32 cellular contexts compared by ENCODE assay signal in genomic region chr4:150049682-150050081, GRCh38. TPM values are rescaled to one million over a fixed set of nuclear protein-coding genes. Genes with fewer than 3 reads are reported as not detected.
"Had no signal": no experiment of that assay in that cellular context is flagged by ENCODE, and none has a peak within 500 bp of the region (broad histone marks: within the 10 kb centered on the region; RNA-seq: fewer than 3 reads in every experiment).

No MANE protein-coding gene starts in this region.

- H3K9me3 Mint-ChIP-seq: activated B cell treated with CpG ODN at 0.5 μM for 24 hours; activated CD4-positive, alpha-beta memory T cell treated with anti-CD3 and anti-CD28 coated beads, Interleukin-2, amount 10 ng/mL, durations not matched to agents 7 days and 5 days; activated CD4-positive, alpha-beta T cell treated with anti-CD3 and anti-CD28 coated beads, Interleukin-2, amount 10 ng/mL, durations not matched to agents 24 days and 14 days; activated naive CD4-positive, alpha-beta T cell treated with anti-CD3 and anti-CD28 coated beads for 36 hours; activated T-cell treated with anti-CD3 and anti-CD28 coated beads, Interleukin-2, amount 50 U/mL, for 72 hours; activated T-helper 1 cell treated with anti-CD3 and anti-CD28 coated beads, Interleukin-12 subunit alpha, Interleukin-12 subunit beta, Interleukin-2, Interleukin-4 antibody, amounts not matched to agents 30 ng/mL and 10 ng/mL and 1 ng/mL, durations not matched to agents 14 hours and 24 hours and 36 hours; activated T-helper 17 cell treated with anti-CD3 and anti-CD28 coated beads, Interleukin-2, amount 50 U/mL, for 72 hours; T-helper 1 cell treated with Interleukin-12 subunit alpha and Interleukin-12 subunit beta and Interleukin-4 antibody, amounts not matched to agents 30 μg/mL and 1 μg/mL, for 36 hours; T-helper 2 cell treated with Interferon-gamma antibody and Interleukin-4, amounts not matched to agents 5 μg/mL and 100 μg/mL, for 36 hours had no signal

- H3K4me3 ChIP-seq: adrenal gland, body of pancreas, breast epithelium had no signal

- H3K27ac Mint-ChIP-seq: activated B cell treated with CpG ODN at 0.5 μM for 24 hours; activated CD4-positive, alpha-beta memory T cell treated with anti-CD3 and anti-CD28 coated beads, Interleukin-2, amount 10 ng/mL, durations not matched to agents 7 days and 5 days; activated CD4-positive, alpha-beta T cell treated with anti-CD3 and anti-CD28 coated beads, Interleukin-2, amount 10 ng/mL, durations not matched to agents 24 days and 14 days; activated naive CD4-positive, alpha-beta T cell treated with anti-CD3 and anti-CD28 coated beads for 36 hours; activated naive CD4-positive, alpha-beta T cell treated with anti-CD3 and anti-CD28 coated beads, Interleukin-2, amount 50 U/mL, for 72 hours; activated naive CD8-positive, alpha-beta T cell treated with anti-CD3 and anti-CD28 coated beads for 36 hours; activated T-cell treated with anti-CD3 and anti-CD28 coated beads, Interleukin-2, amount 50 U/mL, for 72 hours; activated T-helper 1 cell treated with anti-CD3 and anti-CD28 coated beads, Interleukin-12 subunit alpha, Interleukin-12 subunit beta, Interleukin-2, Interleukin-4 antibody, amounts not matched to agents 30 ng/mL and 10 ng/mL and 1 ng/mL, durations not matched to agents 14 hours and 24 hours and 36 hours; activated T-helper 17 cell treated with anti-CD3 and anti-CD28 coated beads, Interleukin-2, amount 50 U/mL, for 72 hours; T-helper 1 cell treated with Interleukin-12 subunit alpha and Interleukin-12 subunit beta and Interleukin-4 antibody, amounts not matched to agents 30 μg/mL and 1 μg/mL, for 36 hours; T-helper 2 cell treated with Interferon-gamma antibody and Interleukin-4, amounts not matched to agents 5 μg/mL and 100 μg/mL, for 36 hours had no signal

- H3K27me3 ChIP-seq: body of pancreas, brain microvascular endothelial cell, breast epithelium had no signal

- H3K36me3 Mint-ChIP-seq: activated naive CD4-positive, alpha-beta T cell treated with anti-CD3 and anti-CD28 coated beads, Interleukin-2, amount 50 U/mL, for 72 hours; activated naive CD8-positive, alpha-beta T cell treated with anti-CD3 and anti-CD28 coated beads for 36 hours had no signal

- ATAC-seq: activated naive CD4-positive, alpha-beta T cell treated with anti-CD3 and anti-CD28 coated beads, Interleukin-2, amount 50 U/mL, for 72 hours; activated T-cell treated with anti-CD3 and anti-CD28 coated beads, Interleukin-2, amount 50 U/mL, for 4 hours; activated T-cell treated with anti-CD3 and anti-CD28 coated beads, Interleukin-2, amount 50 U/mL, for 72 hours; activated T-helper 17 cell treated with anti-CD3 and anti-CD28 coated beads, Interleukin-2, amount 50 U/mL, for 72 hours; body of pancreas had no signal

- H3K27me3 Mint-ChIP-seq: activated B cell treated with CpG ODN at 0.5 μM for 24 hours; activated T-helper 17 cell treated with anti-CD3 and anti-CD28 coated beads, Interleukin-2, amount 50 U/mL, for 72 hours had no signal

- DNase-seq: activated B cell treated with CpG ODN at 0.5 μM for 24 hours; activated CD4-positive, alpha-beta memory T cell treated with anti-CD3 and anti-CD28 coated beads, Interleukin-2, amount 10 ng/mL, durations not matched to agents 7 days and 5 days; activated CD4-positive, alpha-beta T cell treated with anti-CD3 and anti-CD28 coated beads for 4 hours; activated CD4-positive, alpha-beta T cell treated with anti-CD3 and anti-CD28 coated beads, Interleukin-2, amount 10 ng/mL, durations not matched to agents 24 days and 14 days; activated CD4-positive, alpha-beta T cell treated with anti-CD3 and anti-CD28 coated beads, Interleukin-2, amount 50 U/mL, for 48 hours; activated CD4-positive, CD25-positive, alpha-beta regulatory T cell treated with anti-CD3 and anti-CD28 coated beads, Interleukin-2, amount 50 U/mL, for 72 hours; activated CD8-positive, alpha-beta memory T cell treated with anti-CD3 and anti-CD28 coated beads, Interleukin-2, amount 50 U/mL, for 4 hours; activated effector memory CD4-positive, alpha-beta T cell treated with anti-CD3 and anti-CD28 coated beads, Interleukin-2, amount 50 U/mL, for 16 hours; activated gamma-delta T cell treated with Interleukin-2 at 50 U/mL for 16 hours; activated naive CD4-positive, alpha-beta T cell; activated naive CD4-positive, alpha-beta T cell treated with anti-CD3 and anti-CD28 coated beads for 36 hours; activated naive CD4-positive, alpha-beta T cell treated with anti-CD3 and anti-CD28 coated beads, Interleukin-2, amount 50 U/mL, for 16 hours; activated naive CD8-positive, alpha-beta T cell treated with anti-CD3 and anti-CD28 coated beads for 36 hours; activated T-cell treated with anti-CD3 and anti-CD28 coated beads for 4 hours; activated T-cell treated with anti-CD3 and anti-CD28 coated beads, Interleukin-2, amount 50 U/mL, for 1 hour; activated T-cell treated with anti-CD3 and anti-CD28 coated beads, Interleukin-2, amount 50 U/mL, for 4 hours; activated T-cell treated with anti-CD3 and anti-CD28 coated beads, Interleukin-2, amount 50 U/mL, for 72 hours; adrenal gland; amniotic stem cell; aorta; body of pancreas; brain microvascular endothelial cell; central memory CD4-positive, alpha-beta T cell; T-helper 2 cell; T-helper 9 cell had no signal

- H3K4me1 ChIP-seq: adrenal gland, body of pancreas, breast epithelium had no signal

- H3K36me3 ChIP-seq: adrenal gland, brain microvascular endothelial cell, breast epithelium had no signal

- H3K4me1 Mint-ChIP-seq: activated B cell treated with CpG ODN at 0.5 μM for 24 hours; activated CD4-positive, alpha-beta memory T cell treated with anti-CD3 and anti-CD28 coated beads, Interleukin-2, amount 10 ng/mL, durations not matched to agents 7 days and 5 days; activated CD4-positive, alpha-beta T cell treated with anti-CD3 and anti-CD28 coated beads, Interleukin-2, amount 10 ng/mL, durations not matched to agents 24 days and 14 days; activated naive CD8-positive, alpha-beta T cell treated with anti-CD3 and anti-CD28 coated beads for 36 hours; activated T-helper 17 cell treated with anti-CD3 and anti-CD28 coated beads, Interleukin-2, amount 50 U/mL, for 72 hours had no signal

- H3K4me3 Mint-ChIP-seq: activated B cell treated with CpG ODN at 0.5 μM for 24 hours; activated CD4-positive, alpha-beta memory T cell treated with anti-CD3 and anti-CD28 coated beads, Interleukin-2, amount 10 ng/mL, durations not matched to agents 7 days and 5 days; activated CD4-positive, alpha-beta T cell treated with anti-CD3 and anti-CD28 coated beads, Interleukin-2, amount 10 ng/mL, durations not matched to agents 24 days and 14 days; activated naive CD4-positive, alpha-beta T cell treated with anti-CD3 and anti-CD28 coated beads for 36 hours; activated naive CD8-positive, alpha-beta T cell treated with anti-CD3 and anti-CD28 coated beads for 36 hours; activated T-cell treated with anti-CD3 and anti-CD28 coated beads, Interleukin-2, amount 50 U/mL, for 4 hours; activated T-cell treated with anti-CD3 and anti-CD28 coated beads, Interleukin-2, amount 50 U/mL, for 72 hours; activated T-helper 1 cell treated with anti-CD3 and anti-CD28 coated beads, Interleukin-12 subunit alpha, Interleukin-12 subunit beta, Interleukin-2, Interleukin-4 antibody, amounts not matched to agents 30 ng/mL and 10 ng/mL and 1 ng/mL, durations not matched to agents 14 hours and 24 hours and 36 hours; activated T-helper 17 cell treated with anti-CD3 and anti-CD28 coated beads, Interleukin-2, amount 50 U/mL, for 72 hours; T-helper 1 cell treated with Interleukin-12 subunit alpha and Interleukin-12 subunit beta and Interleukin-4 antibody, amounts not matched to agents 30 μg/mL and 1 μg/mL, for 36 hours; T-helper 2 cell treated with Interferon-gamma antibody and Interleukin-4, amounts not matched to agents 5 μg/mL and 100 μg/mL, for 36 hours had no signal

- H3K9me3 ChIP-seq: adrenal gland, body of pancreas, breast epithelium had no signal

RNA-seq across cellular contexts. Expression of gene DCLK2, which starts 28.6 kb away (rescaled TPM):
- total RNA-seq: activated CD4-positive, alpha-beta T cell treated with anti-CD3 and anti-CD28 coated beads, Interleukin-2, amount 10 ng/mL, durations not matched to agents 24 days and 14 days; activated CD8-positive, alpha-beta memory T cell treated with anti-CD3 and anti-CD28 coated beads for 36 hours; activated naive CD4-positive, alpha-beta T cell treated with anti-CD3 and anti-CD28 coated beads for 36 hours; activated naive CD4-positive, alpha-beta T cell treated with anti-CD3 and anti-CD28 coated beads, Interleukin-2, amount 50 U/mL, for 72 hours; activated naive CD8-positive, alpha-beta T cell treated with anti-CD3 and anti-CD28 coated beads for 36 hours had no signal
